In genomic region chr10:536371-536925, GRCh38 we compare ENCODE assay signal across 23 cellular contexts.
DNase-seq lines count a peak whose midpoint lies in the region; ATAC-seq and TF ChIP-seq lines count a peak whose summit lies in the region.
"Had no signal": no experiment of that assay in that cellular context is flagged by ENCODE, and none has a peak within 500 bp of the region (broad histone marks: within the 10 kb centered on the region; RNA-seq: fewer than 3 reads in every experiment).

No MANE protein-coding gene starts in this region.

- 89 to 91% methylated on average over 9 of the region's 9 CpGs for WGBS in sigmoid colon, 2 donors

- no peak for TF ChIP-seq EP300 in sigmoid colon (IDR thresholded peaks at IDR 0.05)

- H3K4me3 ChIP-seq in BLaER1 (no peak overlapping the region), fibroblast of the aortic adventitia (ENCODE audit: low read depth, low read length) (no peak overlapping the region), sigmoid colon (no peak overlapping the region)
- H3K4me3 ChIP-seq: heart left ventricle, lung, skin epidermis had no signal

- intact Hi-C loops in sigmoid colon (cut with DNase I) (no loop called here), Right ventricle myocardium superior (cut with DNase I) (loop anchor here (10.0 kb wide), 1 partner anchor 158 kb away; no protein-coding TSS in a partner anchor)

- peak; percentile 2 for DNase-seq in M059J (ENCODE audit: low read depth)
- DNase-seq in fibroblast of the aortic adventitia (ENCODE audit: low read depth): peak; percentile 41
- DNase-seq in sigmoid colon: peak; percentile 50
- DNase-seq in NCI-H2227 treated with DMSO at 0.1 percent for 48 hours (lab: John Stamatoyannopoulos, UW): no peak
- DNase-seq in Right ventricle myocardium superior: no peak
- no peak for DNase-seq in effector CD4-positive, alpha-beta T cell
- DNase-seq: ACHN; activated CD4-positive, alpha-beta T cell treated with anti-CD3 and anti-CD28 coated beads for 36 hours; activated CD8-positive, alpha-beta T cell treated with anti-CD3 and anti-CD28 coated beads, Interleukin-2, amount 10 ng/mL, durations not matched to agents 7 days and 5 days; activated naive CD4-positive, alpha-beta T cell treated with anti-CD3 and anti-CD28 coated beads, Interleukin-2, amount 50 U/mL, for 16 hours; amygdala; COR-L47; GOT3; heart left ventricle; natural killer cell; NCI-H1048; NCI-H446; stimulated activated naive CD4-positive, alpha-beta T cell treated with Interleukin-2 at 50 U/mL for 16 hours had no signal

- no peak overlapping the region for H3K27ac ChIP-seq in BLaER1
- H3K27ac ChIP-seq in sigmoid colon: no peak overlapping the region
- H3K27ac ChIP-seq: C4-2B, heart left ventricle, skin epidermis, VCaP had no signal

- ATAC-seq in Right ventricle myocardium superior (ENCODE audit: poor library complexity): no peak
- ATAC-seq: activated CD4-positive, alpha-beta T cell treated with anti-CD3 and anti-CD28 coated beads for 36 hours; activated CD8-positive, alpha-beta T cell treated with anti-CD3 and anti-CD28 coated beads, Interleukin-2, amount 10 ng/mL, durations not matched to agents 7 days and 5 days; heart left ventricle; natural killer cell had no signal

- TF ChIP-seq CTCF in fibroblast of the aortic adventitia (IDR thresholded peaks at IDR 0.05; ENCODE audit: insufficient read depth, low read length) (no peak), sigmoid colon (IDR thresholded peaks at IDR 0.05) (no peak)

- H3K36me3 ChIP-seq in BLaER1 (no peaks in the 10 kb centered on the region), sigmoid colon (no peaks in the 10 kb centered on the region)
- H3K36me3 ChIP-seq: heart left ventricle had no signal

- H3K9ac ChIP-seq in BLaER1: no peak overlapping the region

- no peak for TF ChIP-seq POLR2A in sigmoid colon (IDR thresholded peaks at IDR 0.05)

- H3K4me1 ChIP-seq in BLaER1 (peaks cover 69% of the 10 kb centered on the region), sigmoid colon (peaks cover 0 to 34% (median 23%) of the 10 kb centered on the region in 4 donors)

- peak overlapping the region; percentile 46 for H3K4me2 ChIP-seq in BLaER1

- H4K20me1 ChIP-seq in BLaER1: peaks cover 100% of the 10 kb centered on the region

- H3K27me3 ChIP-seq in BLaER1 (peaks cover 3% of the 10 kb centered on the region; the same call in 1 of the 2 replicates), sigmoid colon (no peaks in the 10 kb centered on the region)
- H3K27me3 ChIP-seq: heart left ventricle had no signal

- no peaks in the 10 kb centered on the region for H3K9me3 ChIP-seq in BLaER1
- no peaks in the 10 kb centered on the region for H3K9me3 ChIP-seq in sigmoid colon
- H3K9me3 ChIP-seq: heart left ventricle had no signal

Comparison
In these comparisons a context has a peak if more than half of its experiments do, and no peak if none do; other contexts are left out.
1. DNase-seq: peak in M059J (single experiment), fibroblast of the aortic adventitia (single experiment) and sigmoid colon (single experiment); none in NCI-H2227 treated with DMSO at 0.1 percent for 48 hours (single experiment), Right ventricle myocardium superior (single experiment) and effector CD4-positive, alpha-beta T cell (single experiment).